10 cellular contexts compared by ENCODE assay signal in the genomic region with DNA sequence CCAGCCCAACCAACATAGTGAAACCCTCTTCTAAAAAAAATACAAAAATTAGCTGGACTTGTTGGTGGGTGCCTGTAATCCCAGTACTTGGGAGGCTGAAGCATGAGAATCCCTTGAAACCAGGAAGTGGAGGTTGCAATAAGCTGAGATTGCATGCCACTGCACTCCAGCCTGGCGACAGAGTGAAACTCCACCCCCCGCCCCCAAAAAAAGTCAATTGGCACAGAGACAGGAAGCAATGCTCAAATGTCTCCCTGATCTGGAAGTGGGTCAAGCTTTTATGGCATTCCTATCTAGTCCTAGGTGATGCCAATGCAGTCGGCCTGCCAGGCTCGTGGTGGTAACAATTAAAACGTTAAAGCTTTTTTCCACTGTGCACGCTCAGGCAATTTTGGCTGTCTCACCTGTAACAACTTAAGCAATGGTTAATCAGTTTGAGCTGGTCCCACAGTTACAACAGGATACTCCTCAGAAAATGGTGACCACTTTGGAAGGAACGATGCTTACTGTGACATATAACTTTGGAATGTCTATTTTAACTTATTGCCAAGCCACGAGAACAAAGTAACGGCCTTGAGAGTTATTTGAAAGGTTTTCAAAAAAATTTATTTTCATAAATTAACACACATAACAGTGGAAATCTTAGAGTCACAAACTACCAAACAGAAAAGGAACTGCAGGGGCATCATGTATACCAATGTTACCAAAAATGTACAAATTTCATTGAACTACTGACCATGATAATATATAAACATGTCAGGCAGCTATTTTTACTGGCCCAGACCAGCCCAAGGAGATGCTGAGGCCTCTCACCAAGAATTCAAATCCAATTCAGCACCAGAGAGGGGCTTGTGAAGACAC. TPM values are rescaled to one million over a fixed set of nuclear protein-coding genes. Genes with fewer than 3 reads are reported as not detected.
DNase-seq lines count a peak whose midpoint lies in the region; ATAC-seq and TF ChIP-seq lines count a peak whose summit lies in the region.
"Had no signal": no experiment of that assay in that cellular context is flagged by ENCODE, and none has a peak within 500 bp of the region (broad histone marks: within the 10 kb centered on the region; RNA-seq: fewer than 3 reads in every experiment).

No MANE protein-coding gene starts in this region.

- H3K9me3 ChIP-seq in skeletal muscle satellite cell (replicated peaks; ENCODE audit: low read length), result no peaks in the 10 kb centered on the region

- H3K4me1 ChIP-seq in skeletal muscle satellite cell (ENCODE audit: control insufficient read depth, insufficient read depth, low read length), result peaks cover 44% of the 10 kb centered on the region

- peak overlapping the region; percentile 64 for H3K4me2 ChIP-seq in skeletal muscle satellite cell (ENCODE audit: low read length)

- DNase-seq in GM04503 (ENCODE audit: low read depth) (peak; percentile 50), fibroblast of peridontal ligament (ENCODE audit: extremely low read depth) (peak; percentile 78), HUDEP-2 (lab: John Stamatoyannopoulos, UW; ENCODE audit: unreplicated experiment in 76 of 76) (no peak), hypothalamus (lab: John Stamatoyannopoulos, UW) (no peak), NCI-H2107 treated with DMSO at 0.1 percent for 48 hours (lab: John Stamatoyannopoulos, UW; ENCODE audit: unreplicated experiment) (no peak)
- DNase-seq: islet precursor cell, NCI-H69 had no signal

- ATAC-seq in SK-N-SH treated with all-trans-retinoic acid at 6 μM for 48 hours (peak; percentile 41), HG03108 (IDR thresholded peaks at IDR 0.05; ENCODE audit: unreplicated experiment) (no peak)

- H3K27me3 ChIP-seq in skeletal muscle satellite cell (ENCODE audit: control insufficient read depth, insufficient read depth, low read length), result no peaks in the 10 kb centered on the region

- peak overlapping the region; percentile 63 for H3K9ac ChIP-seq in skeletal muscle satellite cell (ENCODE audit: low read depth, low read length)

- H3K36me3 ChIP-seq in skeletal muscle satellite cell (ENCODE audit: insufficient read depth, low read length), result peaks cover 39% of the 10 kb centered on the region

- H3K4me3 ChIP-seq in skeletal muscle satellite cell (ENCODE audit: low read length), result peak overlapping the region; percentile 38

TF ChIP-seq in SK-N-SH treated with all-trans-retinoic acid at 6 μM for 48 hours, 23 proteins besides CTCF, POLR2A, EP300 and RAD21:
- TF ChIP-seq RARB (CRISPR knock-in tag; IDR thresholded peaks at IDR 0.05), result no peak
- no peak for TF ChIP-seq ZNF8 (CRISPR knock-in tag; IDR thresholded peaks at IDR 0.05)
- no peak for TF ChIP-seq OSR1 (CRISPR knock-in tag; IDR thresholded peaks at IDR 0.05)
- TF ChIP-seq, protein P1, sequence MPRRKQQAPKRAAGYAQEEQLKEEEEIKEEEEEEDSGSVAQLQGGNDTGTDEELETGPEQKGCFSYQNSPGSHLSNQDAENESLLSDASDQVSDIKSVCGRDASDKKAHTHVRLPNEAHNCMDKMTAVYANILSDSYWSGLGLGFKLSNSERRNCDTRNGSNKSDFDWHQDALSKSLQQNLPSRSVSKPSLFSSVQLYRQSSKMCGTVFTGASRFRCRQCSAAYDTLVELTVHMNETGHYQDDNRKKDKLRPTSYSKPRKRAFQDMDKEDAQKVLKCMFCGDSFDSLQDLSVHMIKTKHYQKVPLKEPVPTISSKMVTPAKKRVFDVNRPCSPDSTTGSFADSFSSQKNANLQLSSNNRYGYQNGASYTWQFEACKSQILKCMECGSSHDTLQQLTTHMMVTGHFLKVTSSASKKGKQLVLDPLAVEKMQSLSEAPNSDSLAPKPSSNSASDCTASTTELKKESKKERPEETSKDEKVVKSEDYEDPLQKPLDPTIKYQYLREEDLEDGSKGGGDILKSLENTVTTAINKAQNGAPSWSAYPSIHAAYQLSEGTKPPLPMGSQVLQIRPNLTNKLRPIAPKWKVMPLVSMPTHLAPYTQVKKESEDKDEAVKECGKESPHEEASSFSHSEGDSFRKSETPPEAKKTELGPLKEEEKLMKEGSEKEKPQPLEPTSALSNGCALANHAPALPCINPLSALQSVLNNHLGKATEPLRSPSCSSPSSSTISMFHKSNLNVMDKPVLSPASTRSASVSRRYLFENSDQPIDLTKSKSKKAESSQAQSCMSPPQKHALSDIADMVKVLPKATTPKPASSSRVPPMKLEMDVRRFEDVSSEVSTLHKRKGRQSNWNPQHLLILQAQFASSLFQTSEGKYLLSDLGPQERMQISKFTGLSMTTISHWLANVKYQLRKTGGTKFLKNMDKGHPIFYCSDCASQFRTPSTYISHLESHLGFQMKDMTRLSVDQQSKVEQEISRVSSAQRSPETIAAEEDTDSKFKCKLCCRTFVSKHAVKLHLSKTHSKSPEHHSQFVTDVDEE (CRISPR knock-in tag; IDR thresholded peaks at IDR 0.05), result no peak
- TF ChIP-seq SNAI2 (CRISPR knock-in tag; IDR thresholded peaks at IDR 0.05), result no peak
- TF ChIP-seq CSDC2 (CRISPR knock-in tag; IDR thresholded peaks at IDR 0.05), result no peak
- TF ChIP-seq ARNTL (CRISPR knock-in tag; IDR thresholded peaks at IDR 0.05; ENCODE audit: borderline replicate concordance, low read depth), result no peak
- TF ChIP-seq, protein P2, sequence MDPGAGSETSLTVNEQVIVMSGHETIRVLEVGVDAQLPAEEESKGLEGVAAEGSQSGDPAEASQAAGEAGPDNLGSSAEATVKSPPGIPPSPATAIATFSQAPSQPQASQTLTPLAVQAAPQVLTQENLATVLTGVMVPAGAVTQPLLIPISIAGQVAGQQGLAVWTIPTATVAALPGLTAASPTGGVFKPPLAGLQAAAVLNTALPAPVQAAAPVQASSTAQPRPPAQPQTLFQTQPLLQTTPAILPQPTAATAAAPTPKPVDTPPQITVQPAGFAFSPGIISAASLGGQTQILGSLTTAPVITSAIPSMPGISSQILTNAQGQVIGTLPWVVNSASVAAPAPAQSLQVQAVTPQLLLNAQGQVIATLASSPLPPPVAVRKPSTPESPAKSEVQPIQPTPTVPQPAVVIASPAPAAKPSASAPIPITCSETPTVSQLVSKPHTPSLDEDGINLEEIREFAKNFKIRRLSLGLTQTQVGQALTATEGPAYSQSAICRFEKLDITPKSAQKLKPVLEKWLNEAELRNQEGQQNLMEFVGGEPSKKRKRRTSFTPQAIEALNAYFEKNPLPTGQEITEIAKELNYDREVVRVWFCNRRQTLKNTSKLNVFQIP (CRISPR knock-in tag; IDR thresholded peaks at IDR 0.05; ENCODE audit: borderline replicate concordance, low read depth), result no peak
- TF ChIP-seq, protein P3, sequence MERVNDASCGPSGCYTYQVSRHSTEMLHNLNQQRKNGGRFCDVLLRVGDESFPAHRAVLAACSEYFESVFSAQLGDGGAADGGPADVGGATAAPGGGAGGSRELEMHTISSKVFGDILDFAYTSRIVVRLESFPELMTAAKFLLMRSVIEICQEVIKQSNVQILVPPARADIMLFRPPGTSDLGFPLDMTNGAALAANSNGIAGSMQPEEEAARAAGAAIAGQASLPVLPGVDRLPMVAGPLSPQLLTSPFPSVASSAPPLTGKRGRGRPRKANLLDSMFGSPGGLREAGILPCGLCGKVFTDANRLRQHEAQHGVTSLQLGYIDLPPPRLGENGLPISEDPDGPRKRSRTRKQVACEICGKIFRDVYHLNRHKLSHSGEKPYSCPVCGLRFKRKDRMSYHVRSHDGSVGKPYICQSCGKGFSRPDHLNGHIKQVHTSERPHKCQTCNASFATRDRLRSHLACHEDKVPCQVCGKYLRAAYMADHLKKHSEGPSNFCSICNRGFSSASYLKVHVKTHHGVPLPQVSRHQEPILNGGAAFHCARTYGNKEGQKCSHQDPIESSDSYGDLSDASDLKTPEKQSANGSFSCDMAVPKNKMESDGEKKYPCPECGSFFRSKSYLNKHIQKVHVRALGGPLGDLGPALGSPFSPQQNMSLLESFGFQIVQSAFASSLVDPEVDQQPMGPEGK (CRISPR knock-in tag; IDR thresholded peaks at IDR 0.05; ENCODE audit: borderline replicate concordance), result no peak
- no peak for TF ChIP-seq ISL1 (CRISPR knock-in tag; IDR thresholded peaks at IDR 0.05)
- no peak for TF ChIP-seq PPARA (CRISPR knock-in tag; IDR thresholded peaks at IDR 0.05; ENCODE audit: borderline replicate concordance)
- TF ChIP-seq ESRRG (CRISPR knock-in tag; IDR thresholded peaks at IDR 0.05), result no peak
- TF ChIP-seq, protein P4, sequence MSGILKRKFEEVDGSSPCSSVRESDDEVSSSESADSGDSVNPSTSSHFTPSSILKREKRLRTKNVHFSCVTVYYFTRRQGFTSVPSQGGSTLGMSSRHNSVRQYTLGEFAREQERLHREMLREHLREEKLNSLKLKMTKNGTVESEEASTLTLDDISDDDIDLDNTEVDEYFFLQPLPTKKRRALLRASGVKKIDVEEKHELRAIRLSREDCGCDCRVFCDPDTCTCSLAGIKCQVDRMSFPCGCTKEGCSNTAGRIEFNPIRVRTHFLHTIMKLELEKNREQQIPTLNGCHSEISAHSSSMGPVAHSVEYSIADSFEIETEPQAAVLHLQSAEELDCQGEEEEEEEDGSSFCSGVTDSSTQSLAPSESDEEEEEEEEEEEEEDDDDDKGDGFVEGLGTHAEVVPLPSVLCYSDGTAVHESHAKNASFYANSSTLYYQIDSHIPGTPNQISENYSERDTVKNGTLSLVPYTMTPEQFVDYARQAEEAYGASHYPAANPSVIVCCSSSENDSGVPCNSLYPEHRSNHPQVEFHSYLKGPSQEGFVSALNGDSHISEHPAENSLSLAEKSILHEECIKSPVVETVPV (CRISPR knock-in tag; IDR thresholded peaks at IDR 0.05), result no peak
- TF ChIP-seq TCF4 (CRISPR knock-in tag; IDR thresholded peaks at IDR 0.05; ENCODE audit: borderline replicate concordance), result no peak
- TF ChIP-seq ZNF565 (CRISPR knock-in tag; conservative IDR thresholded peaks at IDR 0.05; ENCODE audit: low read depth), result no peak

RNA-seq across cellular contexts. Expression of a gene that starts 19.0 kb away (rescaled TPM):
- total RNA-seq in skeletal muscle satellite cell (2012; rRNA removed), result 28.4 and 44.6 TPM in 2 replicates

Comparison
In these comparisons a context has a peak if more than half of its experiments do, and no peak if none do; other contexts are left out.
1. DNase-seq: peak in GM04503 (single experiment) and fibroblast of peridontal ligament (single experiment); none in HUDEP-2 (0 of 76), hypothalamus (0 of 51) and NCI-H2107 treated with DMSO at 0.1 percent for 48 hours (single experiment).